Comparison of ENCODE assay signal across 9 cellular contexts in genomic region chr4:185774815-185775684, GRCh38. TPM values are rescaled to one million over a fixed set of nuclear protein-coding genes. Genes with fewer than 3 reads are reported as not detected.
DNase-seq lines count a peak whose midpoint lies in the region; TF ChIP-seq lines count a peak whose summit lies in the region.
"Had no signal": no experiment of that assay in that cellular context is flagged by ENCODE, and none has a peak within 500 bp of the region (broad histone marks: within the 10 kb centered on the region; RNA-seq: fewer than 3 reads in every experiment).

No MANE protein-coding gene starts in this region.

- peaks cover 3% of the 10 kb centered on the region for H3K9me3 Mint-ChIP-seq in nephron
- H3K9me3 Mint-ChIP-seq in mesothelial cell of epicardium = peaks cover 3% of the 10 kb centered on the region

- DNase-seq in AG08395 (ENCODE audit: low spot score) = peak; percentile 85
- DNase-seq in SK-MEL-5 (ENCODE audit: low read depth, low spot score) = peak; percentile 42
- DNase-seq in fibroblast of the conjunctiva (ENCODE audit: low read depth) = peak; percentile 66
- DNase-seq in mesothelial cell of epicardium (ENCODE audit: low spot score in 2 of 2, unreplicated experiment in 2 of 2) = no peak
- DNase-seq in NCI-H510A (lab: John Stamatoyannopoulos, UW) = no peak
- no peak for DNase-seq in D341Med (ENCODE audit: low spot score)
- DNase-seq in central memory CD4-positive, alpha-beta T cell = no peak
- DNase-seq: CD4-positive, CD25-positive, alpha-beta regulatory T cell had no signal

- H3K36me3 Mint-ChIP-seq in nephron (ENCODE audit: low read depth) (peaks cover 9% of the 10 kb centered on the region), mesothelial cell of epicardium (no peaks in the 10 kb centered on the region)
- H3K36me3 Mint-ChIP-seq: CD4-positive, CD25-positive, alpha-beta regulatory T cell had no signal

- in situ Hi-C loops in SK-MEL-5 (cut with HindIII; ENCODE audit: low pct_unique_long_range_greater_than_20kb, low sequenced_read_pairs) = no loop called here

- TF ChIP-seq CTCF in nephron (IDR thresholded peaks at IDR 0.05; ENCODE audit: unreplicated experiment in 3 of 3) (no peak), mesothelial cell of epicardium (IDR thresholded peaks at IDR 0.05; ENCODE audit: unreplicated experiment) (no peak)

- H3K27ac Mint-ChIP-seq in nephron (peak overlapping the region; percentile 62 to 83 (median 62)), mesothelial cell of epicardium (no peak overlapping the region)
- H3K27ac Mint-ChIP-seq: CD4-positive, CD25-positive, alpha-beta regulatory T cell had no signal

- H3K4me1 Mint-ChIP-seq in nephron (peaks cover 41% of the 10 kb centered on the region), mesothelial cell of epicardium (peaks cover 25% of the 10 kb centered on the region)

- H3K27me3 Mint-ChIP-seq in nephron (ENCODE audit: low read depth) (peaks cover 11% of the 10 kb centered on the region), mesothelial cell of epicardium (ENCODE audit: low read depth) (peaks cover 7% of the 10 kb centered on the region)
- H3K27me3 Mint-ChIP-seq: CD4-positive, CD25-positive, alpha-beta regulatory T cell had no signal

- H3K4me3 Mint-ChIP-seq in nephron (peak overlapping the region in 2 of 3 experiments; percentile 79 to 87), mesothelial cell of epicardium (no peak overlapping the region)
- H3K4me3 Mint-ChIP-seq: CD4-positive, CD25-positive, alpha-beta regulatory T cell had no signal

RNA-seq across cellular contexts. Expression of gene SORBS2, which starts 36.9 kb away (rescaled TPM):
- 45.8 and 49.8 TPM in 2 replicates for total RNA-seq in SK-MEL-5 (2014; rRNA removed; shearing (Covaris generic))
- polyA plus RNA-seq in SK-MEL-5 (2015; cell fraction: cytosol; rRNA removed) = 79.8 and 87.2 TPM in 2 replicates
- polyA plus RNA-seq in SK-MEL-5 (2015; cell fraction: nucleus; rRNA removed) = 83.2 and 116 TPM in 2 replicates
- 9.2 to 11.0 TPM (median 10.1 TPM) in 3 replicates for total RNA-seq in mesothelial cell of epicardium
- polyA plus RNA-seq: CD4-positive, CD25-positive, alpha-beta regulatory T cell had no signal

Comparison
In these comparisons a context has a peak if more than half of its experiments do, and no peak if none do; other contexts are left out.
1. DNase-seq: peak in AG08395 (single experiment), SK-MEL-5 (single experiment) and fibroblast of the conjunctiva (single experiment); none in mesothelial cell of epicardium (0 of 2), NCI-H510A (single experiment), D341Med (single experiment) and central memory CD4-positive, alpha-beta T cell (single experiment).